8 cellular contexts compared by ENCODE assay signal in genomic region chrX:43882294-43882681, GRCh38.
A peak's percentile ranks its signal among the peaks of the same experiment; 100 is the strongest.
DNase-seq lines count a peak whose midpoint lies in the region; ATAC-seq lines count a peak whose summit lies in the region.

Gene MAOB (minus strand): TSS chrX:43882450. CDS start chrX:43882299, 151 bp downstream.

- H3K4me3 ChIP-seq in iPS-11a (ENCODE audit: low read depth, low read length) (peak within 1 kb of the TSS; percentile 4), skin epidermis (peak within 1 kb of the TSS in 6 of 7 experiments; percentile 4 to 41 (median 21))

- H3K36me3 Mint-ChIP-seq in activated naive CD8-positive, alpha-beta T cell treated with anti-CD3 and anti-CD28 coated beads, Interleukin-2, amount 50 U/mL, for 24 hours (ENCODE audit: low read depth) = no peaks in the 10 kb centered on the region

- ATAC-seq in activated naive CD8-positive, alpha-beta T cell treated with anti-CD3 and anti-CD28 coated beads, Interleukin-2, amount 50 U/mL, for 24 hours = no peak
- ATAC-seq in HG02678 (IDR thresholded peaks at IDR 0.05; ENCODE audit: unreplicated experiment) = no peak
- ATAC-seq in HG03521 (IDR thresholded peaks at IDR 0.05; ENCODE audit: unreplicated experiment) = no peak
- no peak for ATAC-seq in HG03442 (IDR thresholded peaks at IDR 0.05; ENCODE audit: unreplicated experiment)
- ATAC-seq in HG02840 (IDR thresholded peaks at IDR 0.05; ENCODE audit: low FRiP score, unreplicated experiment) = no peak

- H3K4me3 Mint-ChIP-seq in activated naive CD8-positive, alpha-beta T cell treated with anti-CD3 and anti-CD28 coated beads, Interleukin-2, amount 50 U/mL, for 24 hours = no peak within 1 kb of the TSS

- peaks cover 4% of the 10 kb centered on the region for H3K4me1 Mint-ChIP-seq in activated naive CD8-positive, alpha-beta T cell treated with anti-CD3 and anti-CD28 coated beads, Interleukin-2, amount 50 U/mL, for 24 hours

- DNase-seq in HK-2 (ENCODE audit: unreplicated experiment) = peak; percentile 11
- peak; percentile 8 for DNase-seq in activated naive CD8-positive, alpha-beta T cell treated with anti-CD3 and anti-CD28 coated beads, Interleukin-2, amount 50 U/mL, for 24 hours

- H3K9me3 Mint-ChIP-seq in activated naive CD8-positive, alpha-beta T cell treated with anti-CD3 and anti-CD28 coated beads, Interleukin-2, amount 50 U/mL, for 24 hours = no peaks in the 10 kb centered on the region

- no peak within 1 kb of the TSS for H3K27ac Mint-ChIP-seq in activated naive CD8-positive, alpha-beta T cell treated with anti-CD3 and anti-CD28 coated beads, Interleukin-2, amount 50 U/mL, for 24 hours

- peaks cover 6% of the 10 kb centered on the region for H3K27me3 Mint-ChIP-seq in activated naive CD8-positive, alpha-beta T cell treated with anti-CD3 and anti-CD28 coated beads, Interleukin-2, amount 50 U/mL, for 24 hours

- H3K27ac ChIP-seq in skin epidermis = peak within 1 kb of the TSS in 6 of 21 experiments; percentile 9 to 63 (median 38)
